39 cellular contexts compared by ENCODE assay signal in genomic region chr17:33709881-33710280, GRCh38.
"Had no signal": no experiment of that assay in that cellular context is flagged by ENCODE, and none has a peak within 500 bp of the region (broad histone marks: within the 10 kb centered on the region; RNA-seq: fewer than 3 reads in every experiment).

No MANE protein-coding gene starts in this region.

- ATAC-seq: activated naive CD4-positive, alpha-beta T cell treated with anti-CD3 and anti-CD28 coated beads, Interleukin-2, amount 50 U/mL, for 72 hours; activated naive CD8-positive, alpha-beta T cell treated with anti-CD3 and anti-CD28 coated beads, Interleukin-2, amount 50 U/mL, for 24 hours; activated T-cell treated with anti-CD3 and anti-CD28 coated beads, Interleukin-2, amount 50 U/mL, for 4 hours; activated T-cell treated with anti-CD3 and anti-CD28 coated beads, Interleukin-2, amount 50 U/mL, for 72 hours; activated T-helper 17 cell treated with anti-CD3 and anti-CD28 coated beads, Interleukin-2, amount 50 U/mL, for 72 hours; body of pancreas had no signal

- H3K9me3 Mint-ChIP-seq: activated naive CD4-positive, alpha-beta T cell treated with anti-CD3 and anti-CD28 coated beads for 36 hours; activated naive CD8-positive, alpha-beta T cell treated with anti-CD3 and anti-CD28 coated beads, Interleukin-2, amount 50 U/mL, for 24 hours; activated T-cell treated with anti-CD3 and anti-CD28 coated beads, Interleukin-2, amount 50 U/mL, for 4 hours; activated T-helper 17 cell treated with anti-CD3 and anti-CD28 coated beads, Interleukin-2, amount 50 U/mL, for 72 hours; activated T-helper 2 cell treated with anti-CD3 and anti-CD28 coated beads, Interferon-gamma antibody, Interleukin-2, Interleukin-4, amounts not matched to agents 10 μg/mL and 5 μg/mL and 100 μg/mL, durations not matched to agents 14 hours and 24 hours and 36 hours; central memory CD8-positive, alpha-beta T cell had no signal

- H3K4me3 Mint-ChIP-seq: activated naive CD4-positive, alpha-beta T cell treated with anti-CD3 and anti-CD28 coated beads for 36 hours; activated naive CD4-positive, alpha-beta T cell treated with anti-CD3 and anti-CD28 coated beads, Interleukin-2, amount 10 ng/mL, durations not matched to agents 7 days and 5 days; activated naive CD4-positive, alpha-beta T cell treated with anti-CD3 and anti-CD28 coated beads, Interleukin-2, amount 50 U/mL, for 24 hours; activated naive CD8-positive, alpha-beta T cell; activated naive CD8-positive, alpha-beta T cell treated with anti-CD3 and anti-CD28 coated beads for 36 hours; activated naive CD8-positive, alpha-beta T cell treated with anti-CD3 and anti-CD28 coated beads, Interleukin-2, amount 10 ng/mL, durations not matched to agents 7 days and 5 days; activated naive CD8-positive, alpha-beta T cell treated with anti-CD3 and anti-CD28 coated beads, Interleukin-2, amount 50 U/mL, for 24 hours; activated T-cell treated with anti-CD3 and anti-CD28 coated beads, Interleukin-2, amount 50 U/mL, for 4 hours; activated T-cell treated with anti-CD3 and anti-CD28 coated beads, Interleukin-2, amount 50 U/mL, for 72 hours; activated T-helper 1 cell treated with anti-CD3 and anti-CD28 coated beads, Interleukin-12 subunit alpha, Interleukin-12 subunit beta, Interleukin-2, Interleukin-4 antibody, amounts not matched to agents 30 ng/mL and 10 ng/mL and 1 ng/mL, durations not matched to agents 14 hours and 24 hours and 36 hours; activated T-helper 17 cell treated with anti-CD3 and anti-CD28 coated beads, Interleukin-2, amount 50 U/mL, for 72 hours; brain; central memory CD8-positive, alpha-beta T cell had no signal

- H3K4me1 Mint-ChIP-seq: activated naive CD4-positive, alpha-beta T cell treated with anti-CD3 and anti-CD28 coated beads, Interleukin-2, amount 10 ng/mL, durations not matched to agents 7 days and 5 days; activated naive CD4-positive, alpha-beta T cell treated with anti-CD3 and anti-CD28 coated beads, Interleukin-2, amount 50 U/mL, for 24 hours; activated naive CD8-positive, alpha-beta T cell treated with anti-CD3 and anti-CD28 coated beads for 36 hours; activated naive CD8-positive, alpha-beta T cell treated with anti-CD3 and anti-CD28 coated beads, Interleukin-2, amount 10 ng/mL, durations not matched to agents 7 days and 5 days; activated naive CD8-positive, alpha-beta T cell treated with anti-CD3 and anti-CD28 coated beads, Interleukin-2, amount 50 U/mL, for 24 hours; activated T-helper 17 cell treated with anti-CD3 and anti-CD28 coated beads, Interleukin-2, amount 50 U/mL, for 72 hours; brain; central memory CD8-positive, alpha-beta T cell had no signal

- H3K27ac ChIP-seq: adrenal gland, ascending aorta, body of pancreas, brain microvascular endothelial cell, breast epithelium, cardiac muscle cell had no signal

- H3K36me3 ChIP-seq: adrenal gland, ascending aorta, brain microvascular endothelial cell, breast epithelium, cardiac muscle cell had no signal

- H3K36me3 Mint-ChIP-seq: activated naive CD4-positive, alpha-beta T cell treated with anti-CD3 and anti-CD28 coated beads, Interleukin-2, amount 10 ng/mL, durations not matched to agents 7 days and 5 days; activated naive CD4-positive, alpha-beta T cell treated with anti-CD3 and anti-CD28 coated beads, Interleukin-2, amount 50 U/mL, for 24 hours; activated naive CD8-positive, alpha-beta T cell treated with anti-CD3 and anti-CD28 coated beads for 36 hours; activated naive CD8-positive, alpha-beta T cell treated with anti-CD3 and anti-CD28 coated beads, Interleukin-2, amount 10 ng/mL, durations not matched to agents 7 days and 5 days; brain had no signal

- H3K27ac Mint-ChIP-seq: activated naive CD4-positive, alpha-beta T cell treated with anti-CD3 and anti-CD28 coated beads for 36 hours; activated naive CD4-positive, alpha-beta T cell treated with anti-CD3 and anti-CD28 coated beads, Interleukin-2, amount 10 ng/mL, durations not matched to agents 7 days and 5 days; activated naive CD4-positive, alpha-beta T cell treated with anti-CD3 and anti-CD28 coated beads, Interleukin-2, amount 50 U/mL, for 24 hours; activated naive CD4-positive, alpha-beta T cell treated with anti-CD3 and anti-CD28 coated beads, Interleukin-2, amount 50 U/mL, for 72 hours; activated naive CD8-positive, alpha-beta T cell; activated naive CD8-positive, alpha-beta T cell treated with anti-CD3 and anti-CD28 coated beads for 36 hours; activated naive CD8-positive, alpha-beta T cell treated with anti-CD3 and anti-CD28 coated beads, Interleukin-2, amount 10 ng/mL, durations not matched to agents 7 days and 5 days; activated naive CD8-positive, alpha-beta T cell treated with anti-CD3 and anti-CD28 coated beads, Interleukin-2, amount 50 U/mL, for 24 hours; activated T-cell treated with anti-CD3 and anti-CD28 coated beads, Interleukin-2, amount 50 U/mL, for 72 hours; activated T-helper 1 cell treated with anti-CD3 and anti-CD28 coated beads, Interleukin-12 subunit alpha, Interleukin-12 subunit beta, Interleukin-2, Interleukin-4 antibody, amounts not matched to agents 30 ng/mL and 10 ng/mL and 1 ng/mL, durations not matched to agents 14 hours and 24 hours and 36 hours; activated T-helper 17 cell treated with anti-CD3 and anti-CD28 coated beads, Interleukin-2, amount 50 U/mL, for 72 hours; activated T-helper 2 cell treated with anti-CD3 and anti-CD28 coated beads, Interferon-gamma antibody, Interleukin-2, Interleukin-4, amounts not matched to agents 10 μg/mL and 5 μg/mL and 100 μg/mL, durations not matched to agents 14 hours and 24 hours and 36 hours; brain had no signal

- H3K4me1 ChIP-seq: adrenal gland, ascending aorta, body of pancreas, breast epithelium had no signal

- DNase-seq: activated effector memory CD4-positive, alpha-beta T cell treated with anti-CD3 and anti-CD28 coated beads, Interleukin-2, amount 50 U/mL, for 16 hours; activated effector memory CD4-positive, alpha-beta T cell treated with Interleukin-2 at 50 U/mL for 16 hours; activated gamma-delta T cell; activated gamma-delta T cell treated with Interleukin-2 at 50 U/mL for 16 hours; activated naive CD4-positive, alpha-beta T cell; activated naive CD4-positive, alpha-beta T cell treated with anti-CD3 and anti-CD28 coated beads for 36 hours; activated naive CD4-positive, alpha-beta T cell treated with anti-CD3 and anti-CD28 coated beads, Interleukin-2, amount 10 ng/mL, durations not matched to agents 7 days and 5 days; activated naive CD4-positive, alpha-beta T cell treated with anti-CD3 and anti-CD28 coated beads, Interleukin-2, amount 50 U/mL, for 16 hours; activated naive CD4-positive, alpha-beta T cell treated with Interleukin-2 at 50 U/mL for 16 hours; activated naive CD8-positive, alpha-beta T cell treated with anti-CD3 and anti-CD28 coated beads for 36 hours; activated naive CD8-positive, alpha-beta T cell treated with anti-CD3 and anti-CD28 coated beads, Interleukin-2, amount 10 ng/mL, durations not matched to agents 7 days and 5 days; activated naive CD8-positive, alpha-beta T cell treated with anti-CD3 and anti-CD28 coated beads, Interleukin-2, amount 50 U/mL, for 24 hours; activated T-cell treated with anti-CD3 and anti-CD28 coated beads, Interleukin-2, amount 50 U/mL, for 1 hour; activated T-cell treated with anti-CD3 and anti-CD28 coated beads, Interleukin-2, amount 50 U/mL, for 4 hours; activated T-cell treated with anti-CD3 and anti-CD28 coated beads, Interleukin-2, amount 50 U/mL, for 48 hours; activated T-cell treated with anti-CD3 and anti-CD28 coated beads, Interleukin-2, amount 50 U/mL, for 72 hours; adrenal gland; amniotic stem cell; amygdala; anterior cingulate cortex; aorta; body of pancreas; brain microvascular endothelial cell; caudate nucleus; central memory CD4-positive, alpha-beta T cell; cerebellar nuclear complex had no signal

- FAIRE-seq: astrocyte, bronchial epithelial cell had no signal

- H3K4me3 ChIP-seq: adrenal gland, ascending aorta, body of pancreas, breast epithelium, cardiac muscle cell had no signal

- H3K9me3 ChIP-seq: adrenal gland, ascending aorta, body of pancreas, breast epithelium had no signal

- H3K27me3 ChIP-seq: ascending aorta, brain microvascular endothelial cell, cardiac muscle cell had no signal
